In the genomic region with DNA sequence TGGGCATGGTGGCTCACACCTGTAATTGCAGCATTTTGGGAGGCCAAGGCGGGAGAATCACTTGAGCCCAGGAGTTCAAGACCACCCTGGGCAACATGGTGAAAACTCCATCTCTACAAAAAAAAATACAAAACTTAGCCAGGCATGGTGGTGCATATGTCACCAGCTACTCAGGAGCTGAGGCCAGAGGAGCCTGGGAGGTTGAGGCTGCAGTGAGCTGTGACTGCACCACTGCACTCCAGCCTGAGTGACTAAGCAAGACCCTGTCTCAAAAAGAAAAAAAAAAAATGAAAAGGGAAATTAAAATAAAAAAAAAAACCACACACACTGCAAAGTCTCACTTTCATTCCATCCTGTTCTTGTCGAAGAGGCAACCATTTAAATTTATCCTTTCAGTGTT, we compare ENCODE assay signal across 24 cellular contexts.
"Had no signal": no experiment of that assay in that cellular context is flagged by ENCODE, and none has a peak within 500 bp of the region (broad histone marks: within the 10 kb centered on the region; RNA-seq: fewer than 3 reads in every experiment).

No MANE protein-coding gene starts in this region.

- H3K4me3 Mint-ChIP-seq: effector memory CD8-positive, alpha-beta T cell; naive B cell; natural killer cell treated with Interleukin-12 subunit alpha and Interleukin-12 subunit beta and Interleukin-15 and Interleukin-18, amount 100 ng/mL, for 72 hours; neural crest cell; stimulated activated naive CD8-positive, alpha-beta T cell treated with anti-CD3 and anti-CD28 coated beads, Interleukin-15, amount 100 ng/mL, for 72 hours had no signal

- H3K4me1 Mint-ChIP-seq: naive B cell; stimulated activated naive CD8-positive, alpha-beta T cell treated with anti-CD3 and anti-CD28 coated beads, Interleukin-15, amount 100 ng/mL, for 72 hours had no signal

- ATAC-seq: effector memory CD8-positive, alpha-beta T cell; gastrocnemius medialis; left ventricle myocardium superior; lower lobe of right lung; mucosa of descending colon; natural killer cell treated with Interleukin-12 subunit alpha and Interleukin-12 subunit beta and Interleukin-15 and Interleukin-18, amount 100 ng/mL, for 72 hours; pancreas; right lobe of liver; stimulated activated naive CD8-positive, alpha-beta T cell treated with anti-CD3 and anti-CD28 coated beads, Interleukin-15, amount 100 ng/mL, for 72 hours; upper lobe of right lung had no signal

- H3K36me3 ChIP-seq: gastrocnemius medialis, lower lobe of right lung, neutrophil, pancreas, right lobe of liver, suprapubic skin, transverse colon, upper lobe of right lung, uterus had no signal

- H3K27ac ChIP-seq: gastrocnemius medialis, lower lobe of right lung, neutrophil, pancreas, right lobe of liver, suprapubic skin, transverse colon, upper lobe of right lung had no signal

- H3K9me3 Mint-ChIP-seq: effector memory CD8-positive, alpha-beta T cell; natural killer cell treated with Interleukin-12 subunit alpha and Interleukin-12 subunit beta and Interleukin-15 and Interleukin-18, amount 100 ng/mL, for 72 hours; stimulated activated naive CD8-positive, alpha-beta T cell treated with anti-CD3 and anti-CD28 coated beads, Interleukin-15, amount 100 ng/mL, for 72 hours had no signal

- H3K36me3 Mint-ChIP-seq: naive B cell; natural killer cell treated with Interleukin-12 subunit alpha and Interleukin-12 subunit beta and Interleukin-15 and Interleukin-18, amount 100 ng/mL, for 72 hours had no signal

- H3K27me3 ChIP-seq: gastrocnemius medialis, neutrophil, pancreas, right lobe of liver, suprapubic skin, transverse colon, upper lobe of right lung, uterus had no signal

- DNase-seq: cortex of kidney; effector memory CD8-positive, alpha-beta T cell; erythroblast; foreskin fibroblast; gastrocnemius medialis; head of caudate nucleus; left ventricle myocardium superior; lower lobe of right lung; mucosa of descending colon; naive B cell; pancreas; right lobe of liver; small intestine; stimulated activated CD4-positive, alpha-beta T cell treated with anti-CD3 and anti-CD28 coated beads, Interleukin-15, amount 100 ng/mL, for 24 hours; stimulated activated CD4-positive, alpha-beta T cell treated with anti-CD3 and anti-CD28 coated beads, Interleukin-2, amount 100 ng/mL, for 48 hours; stimulated activated naive CD4-positive, alpha-beta T cell; stimulated activated naive CD8-positive, alpha-beta T cell treated with anti-CD3 and anti-CD28 coated beads, Interleukin-15, amount 100 ng/mL, for 72 hours; transverse colon; upper lobe of right lung; uterus had no signal

- H3K4me1 ChIP-seq: gastrocnemius medialis, lower lobe of right lung, pancreas, right lobe of liver, transverse colon, upper lobe of right lung, uterus had no signal

- H3K27ac Mint-ChIP-seq: effector memory CD8-positive, alpha-beta T cell; natural killer cell treated with Interleukin-12 subunit alpha and Interleukin-12 subunit beta and Interleukin-15 and Interleukin-18, amount 100 ng/mL, for 72 hours; stimulated activated naive CD8-positive, alpha-beta T cell treated with anti-CD3 and anti-CD28 coated beads, Interleukin-15, amount 100 ng/mL, for 72 hours had no signal

- H3K4me3 ChIP-seq: gastrocnemius medialis, lower lobe of right lung, mucosa of descending colon, pancreas, right lobe of liver, suprapubic skin, transverse colon, upper lobe of right lung, uterus had no signal

- H3K27me3 Mint-ChIP-seq: naive B cell had no signal
